Comparison of ENCODE assay signal across 2 cellular contexts in genomic region chr1:70469184-70469583, GRCh38.
TF ChIP-seq lines count a peak whose summit lies in the region.
"Not testable (repeated sequence)": the region's sequence is repeated elsewhere in the genome, so short reads cannot be mapped to it uniquely, and the experiment has no call there.

No MANE protein-coding gene starts in this region.

TF ChIP-seq in SK-N-SH treated with all-trans-retinoic acid at 6 μM for 48 hours, 23 proteins besides CTCF, POLR2A, EP300 and RAD21:
- TF ChIP-seq ZFP30 (CRISPR knock-in tag; IDR thresholded peaks at IDR 0.05), result peak; percentile 64

TF ChIP-seq in K562, 482 proteins besides CTCF, POLR2A, EP300 and RAD21:
- TF ChIP-seq ATF3 (IDR thresholded peaks at IDR 0.05), result peak; percentile 28
- not testable (repeated sequence) for TF ChIP-seq ATF3 (CRISPR knock-in tag; conservative IDR thresholded peaks at IDR 0.05)
